ENCODE assay signal across 8 cellular contexts in genomic region chr1:34983700-34984355, GRCh38. TPM values are rescaled to one million over a fixed set of nuclear protein-coding genes. Genes with fewer than 3 reads are reported as not detected.
A peak's percentile ranks its signal among the peaks of the same experiment; 100 is the strongest.
DNase-seq lines count a peak whose midpoint lies in the region; ATAC-seq and TF ChIP-seq lines count a peak whose summit lies in the region.

No MANE protein-coding gene starts in this region.

- peaks cover 43% of the 10 kb centered on the region for H3K36me3 ChIP-seq in lower lobe of right lung
- no peaks in the 10 kb centered on the region for H3K36me3 ChIP-seq in urinary bladder (ENCODE audit: insufficient read depth)

- no peaks in the 10 kb centered on the region for H3K27me3 Mint-ChIP-seq in activated naive CD4-positive, alpha-beta T cell treated with anti-CD3 and anti-CD28 coated beads, Interleukin-2, amount 10 ng/mL, durations not matched to agents 7 days and 5 days

- peak overlapping the region; percentile 87 for H3K27ac ChIP-seq in angular gyrus (ENCODE audit: low read depth, low read length)
- peak overlapping the region; percentile 96 for H3K27ac ChIP-seq in lower lobe of right lung
- peak overlapping the region; percentile 73 for H3K27ac ChIP-seq in urinary bladder (ENCODE audit: low read depth)

- H3K4me1 Mint-ChIP-seq in activated naive CD4-positive, alpha-beta T cell treated with anti-CD3 and anti-CD28 coated beads, Interleukin-2, amount 10 ng/mL, durations not matched to agents 7 days and 5 days = peaks cover 35% of the 10 kb centered on the region

- no peak for DNase-seq in activated naive CD4-positive, alpha-beta T cell treated with anti-CD3 and anti-CD28 coated beads, Interleukin-2, amount 10 ng/mL, durations not matched to agents 7 days and 5 days
- DNase-seq in activated naive CD4-positive, alpha-beta T cell treated with Interleukin-2 at 50 U/mL for 16 hours = no peak
- DNase-seq in lower lobe of right lung (no peak), OCI-M1 (lab: John Stamatoyannopoulos, UW) (no peak), GM19238 (ENCODE audit: insufficient read length, low spot score) (no peak), COLO668 (lab: John Stamatoyannopoulos, UW; ENCODE audit: unreplicated experiment) (no peak)

- H3K9me3 Mint-ChIP-seq in activated naive CD4-positive, alpha-beta T cell treated with anti-CD3 and anti-CD28 coated beads, Interleukin-2, amount 10 ng/mL, durations not matched to agents 7 days and 5 days = no peaks in the 10 kb centered on the region

- H3K4me1 ChIP-seq in lower lobe of right lung (peaks cover 27% of the 10 kb centered on the region), urinary bladder (ENCODE audit: insufficient read depth) (peaks cover 4% of the 10 kb centered on the region)

- no peaks in the 10 kb centered on the region for H3K9me3 ChIP-seq in lower lobe of right lung

- H3K27ac Mint-ChIP-seq in activated naive CD4-positive, alpha-beta T cell treated with anti-CD3 and anti-CD28 coated beads, Interleukin-2, amount 10 ng/mL, durations not matched to agents 7 days and 5 days = peak overlapping the region; percentile 94

- TF ChIP-seq CTCF in lower lobe of right lung (IDR thresholded peaks at IDR 0.05) = no peak

- peak in 1 of 2 donors; percentile 29 for ATAC-seq in lower lobe of right lung

- CTCF ChIA-PET in activated naive CD4-positive, alpha-beta T cell treated with anti-CD3 and anti-CD28 coated beads, Interleukin-2, amount 10 ng/mL, durations not matched to agents 7 days and 5 days (lab: Charles Lee) = interaction anchor here (1.8 kb wide), 1 partner anchor 117 kb away, joined by 4 read pairs; no protein-coding TSS in a partner anchor

- intact Hi-C loops in lower lobe of right lung (cut with DNase I) = no loop called here

- H3K36me3 Mint-ChIP-seq in activated naive CD4-positive, alpha-beta T cell treated with anti-CD3 and anti-CD28 coated beads, Interleukin-2, amount 10 ng/mL, durations not matched to agents 7 days and 5 days = peaks cover 19% of the 10 kb centered on the region

- H3K4me3 ChIP-seq in lower lobe of right lung (peak overlapping the region; percentile 87), urinary bladder (ENCODE audit: low read depth, low read length) (peak overlapping the region; percentile 73)

- peak overlapping the region; percentile 100 for H3K4me3 Mint-ChIP-seq in activated naive CD4-positive, alpha-beta T cell treated with anti-CD3 and anti-CD28 coated beads, Interleukin-2, amount 10 ng/mL, durations not matched to agents 7 days and 5 days

- no peaks in the 10 kb centered on the region for H3K27me3 ChIP-seq in lower lobe of right lung (ENCODE audit: low read depth)

- 61% methylated on average over 4 of the region's 4 CpGs for WGBS in urinary bladder

RNA-seq across cellular contexts. Expression of gene TMEM35B, which starts 1.3 kb away (rescaled TPM):
- total RNA-seq in lower lobe of right lung = 47.8 TPM
- 31.6 TPM for total RNA-seq in urinary bladder
- polyA plus RNA-seq in urinary bladder = 83.9 TPM

RNA-seq across cellular contexts. Expression of gene ZMYM6, which starts 47.9 kb away (rescaled TPM):
- total RNA-seq in lower lobe of right lung (24.8 TPM), urinary bladder (45.4 TPM)
- 8.5 TPM for polyA plus RNA-seq in urinary bladder

RNA-seq across cellular contexts. Expression of gene DLGAP3, which starts 54.4 kb away (rescaled TPM):
- total RNA-seq in lower lobe of right lung (0.18 TPM), urinary bladder (not detected)
- polyA plus RNA-seq in urinary bladder = 0.29 TPM
